21 cellular contexts compared by ENCODE assay signal in the genomic region with DNA sequence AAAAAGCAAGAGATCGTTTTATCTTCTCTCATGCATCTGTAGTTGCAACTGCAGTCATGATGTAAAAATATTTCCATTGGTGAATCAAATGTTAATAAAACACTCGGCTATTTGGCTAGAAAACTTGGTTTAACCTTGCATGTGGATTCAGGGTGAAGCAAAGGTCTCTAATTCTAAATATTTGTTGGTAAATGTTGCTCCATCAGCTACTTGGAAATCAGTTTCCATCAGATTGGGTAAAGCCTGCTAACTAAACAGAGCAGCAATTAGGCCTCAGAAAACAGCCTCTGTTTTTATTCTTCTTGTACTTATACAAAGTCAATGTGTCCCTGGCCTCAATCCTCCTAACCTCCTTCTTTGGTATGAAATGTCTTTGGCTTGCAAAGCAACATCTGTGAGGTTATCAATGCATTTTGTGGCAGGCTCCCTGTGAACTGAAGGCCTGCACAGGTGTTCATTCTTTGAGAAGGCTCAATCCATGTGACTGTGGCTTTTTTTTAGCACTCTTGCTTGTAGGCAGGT.
A peak's percentile ranks its signal among the peaks of the same experiment; 100 is the strongest.
DNase-seq lines count a peak whose midpoint lies in the region; ATAC-seq and TF ChIP-seq lines count a peak whose summit lies in the region.
"Had no signal": no experiment of that assay in that cellular context is flagged by ENCODE, and none has a peak within 500 bp of the region (broad histone marks: within the 10 kb centered on the region; RNA-seq: fewer than 3 reads in every experiment).

No MANE protein-coding gene starts in this region.

- no peak overlapping the region for H3K4me3 Mint-ChIP-seq in progenitor cell of endocrine pancreas (ENCODE audit: low read depth)
- H3K4me3 Mint-ChIP-seq: CD4-positive, CD25-positive, alpha-beta regulatory T cell; GM23338 had no signal

- intact Hi-C loops in body of pancreas (cut with DNase I), result no loop called here

- H3K27me3 ChIP-seq in body of pancreas (no peaks in the 10 kb centered on the region), liver (ENCODE audit: control insufficient read depth in 4 of 4, insufficient read depth in 4 of 4, low read length in 3 of 4) (no peaks in the 10 kb centered on the region), osteoblast (ENCODE audit: insufficient read depth, low read length) (no peaks in the 10 kb centered on the region)
- H3K27me3 ChIP-seq: BLaER1, SJSA1 had no signal

- H3K4me2 ChIP-seq in osteoblast (ENCODE audit: insufficient read depth, low read length), result no peak overlapping the region
- H3K4me2 ChIP-seq: BLaER1, GM23338, PC-9 had no signal

- no peak overlapping the region for H3K9ac ChIP-seq in liver (ENCODE audit: low read depth in 1 of 2, low read length in 2 of 2)
- H3K9ac ChIP-seq: BLaER1 had no signal

- H3K27ac Mint-ChIP-seq in progenitor cell of endocrine pancreas, result peak overlapping the region; percentile 79
- H3K27ac Mint-ChIP-seq: CD4-positive, CD25-positive, alpha-beta regulatory T cell; GM23338 had no signal

- H3K27me3 Mint-ChIP-seq in progenitor cell of endocrine pancreas, result no peaks in the 10 kb centered on the region
- H3K27me3 Mint-ChIP-seq: CD4-positive, CD25-positive, alpha-beta regulatory T cell had no signal

- 21 to 25% methylated on average over 2 of the region's 2 CpGs for WGBS in body of pancreas, 2 donors
- WGBS in liver, result 30% methylated on average over 2 of the region's 2 CpGs

- TF ChIP-seq CTCF in body of pancreas (IDR thresholded peaks at IDR 0.05), result no peak
- no peak for TF ChIP-seq CTCF in liver (IDR thresholded peaks at IDR 0.05; ENCODE audit: low read depth, low read length, missing input control)
- no peak for TF ChIP-seq CTCF in progenitor cell of endocrine pancreas (IDR thresholded peaks at IDR 0.05; ENCODE audit: unreplicated experiment)
- TF ChIP-seq CTCF in osteoblast (IDR thresholded peaks at IDR 0.05; ENCODE audit: extremely low read depth, low read depth, low read length), result no peak

- H3K4me1 Mint-ChIP-seq in progenitor cell of endocrine pancreas (ENCODE audit: low read depth), result peaks cover 46% of the 10 kb centered on the region
- H3K4me1 Mint-ChIP-seq: CD4-positive, CD25-positive, alpha-beta regulatory T cell had no signal

- no peaks in the 10 kb centered on the region for H3K9me3 ChIP-seq in body of pancreas
- H3K9me3 ChIP-seq in liver (ENCODE audit: control insufficient read depth in 4 of 4, low read length in 3 of 4), result no peaks in the 10 kb centered on the region
- H3K9me3 ChIP-seq in osteoblast (ENCODE audit: low read depth, low read length), result peaks cover 2% of the 10 kb centered on the region
- H3K9me3 ChIP-seq: BLaER1, SJSA1 had no signal

- peaks cover 62% of the 10 kb centered on the region for H3K4me1 ChIP-seq in body of pancreas
- peaks cover 3 to 66% (median 53%) of the 10 kb centered on the region in 4 donors for H3K4me1 ChIP-seq in liver (ENCODE audit: control insufficient read depth in 4 of 4, insufficient read depth in 4 of 4, low read length in 3 of 4)
- no peaks in the 10 kb centered on the region for H3K4me1 ChIP-seq in osteoblast (ENCODE audit: insufficient read depth, low read length)
- H3K4me1 ChIP-seq: SJSA1 had no signal

- H3K27ac ChIP-seq in body of pancreas (peak overlapping the region; percentile 64 to 95 (median 83)), liver (ENCODE audit: low read depth in 1 of 2, low read length in 2 of 2) (peak overlapping the region; percentile 79 to 88), osteoblast (ENCODE audit: low read depth, low read length) (no peak overlapping the region)
- H3K27ac ChIP-seq: BLaER1, PC-9, SJSA1 had no signal

- H3K4me3 ChIP-seq in body of pancreas, result no peak overlapping the region
- no peak overlapping the region for H3K4me3 ChIP-seq in liver (ENCODE audit: low read depth in 1 of 3, low read length in 3 of 3)
- H3K4me3 ChIP-seq in osteoblast (ENCODE audit: insufficient read depth, low read length), result no peak overlapping the region
- H3K4me3 ChIP-seq: BLaER1, GM23338, K562, PC-9, SJSA1 had no signal

- H2AFZ ChIP-seq in osteoblast (ENCODE audit: low read length), result no peak overlapping the region
- H2AFZ ChIP-seq: GM23338, PC-9 had no signal

- peak; percentile 66 to 72 for TF ChIP-seq RAD21 in liver (IDR thresholded peaks at IDR 0.05)

- peaks cover 2% of the 10 kb centered on the region for H3K9me3 Mint-ChIP-seq in progenitor cell of endocrine pancreas (ENCODE audit: low read depth)
- H3K9me3 Mint-ChIP-seq: GM23338 had no signal

- H3K79me2 ChIP-seq in osteoblast (ENCODE audit: insufficient read depth, low read length), result no peaks in the 10 kb centered on the region

- no peaks in the 10 kb centered on the region for H3K36me3 ChIP-seq in body of pancreas (replicated peaks in 1 of 2; ENCODE audit: insufficient read depth in 1 of 2, low read depth in 2 of 2)
- no peaks in the 10 kb centered on the region for H3K36me3 ChIP-seq in liver (ENCODE audit: control insufficient read depth in 4 of 4, insufficient read depth in 3 of 4, low read depth in 1 of 4, low read length in 3 of 4)
- H3K36me3 ChIP-seq in osteoblast (ENCODE audit: insufficient read depth, low read length), result no peaks in the 10 kb centered on the region
- H3K36me3 ChIP-seq: BLaER1, SJSA1 had no signal

- peak; percentile 33 for DNase-seq in NCI-H510A treated with DMSO at 0.1 percent for 48 hours (lab: John Stamatoyannopoulos, UW)
- no peak for DNase-seq in NCI-H510A (lab: John Stamatoyannopoulos, UW)
- DNase-seq in body of pancreas, result peak in 2 of 4 donors; percentile 16 to 33
- no peak for DNase-seq in progenitor cell of endocrine pancreas (ENCODE audit: low spot score, unreplicated experiment)
- no peak for DNase-seq in HUDEP-2 (lab: John Stamatoyannopoulos, UW; ENCODE audit: unreplicated experiment in 76 of 76)
- no peak for DNase-seq in osteoblast (ENCODE audit: insufficient read length, low spot score, missing footprints)
- DNase-seq: CD4-positive, CD25-positive, alpha-beta regulatory T cell; HCEC 1CT; Kasumi-1; NCI-H1694; NCI-H2029 treated with DMSO at 0.1 percent for 48 hours; NCI-H2171; NCI-H226; PC-9; Right ventricle myocardium superior had no signal

- TF ChIP-seq POLR2A in body of pancreas (IDR thresholded peaks at IDR 0.05), result no peak

- ATAC-seq in body of pancreas (peak; percentile 8), HG02642 (IDR thresholded peaks at IDR 0.05; ENCODE audit: poor library complexity, unreplicated experiment) (no peak)
- ATAC-seq: GM23338, K562 had no signal

- no peaks in the 10 kb centered on the region for H4K20me1 ChIP-seq in osteoblast (ENCODE audit: insufficient read depth, low read length)
- H4K20me1 ChIP-seq: BLaER1 had no signal

- H3K36me3 Mint-ChIP-seq in progenitor cell of endocrine pancreas (ENCODE audit: insufficient read depth), result no peaks in the 10 kb centered on the region
- H3K36me3 Mint-ChIP-seq: CD4-positive, CD25-positive, alpha-beta regulatory T cell had no signal

TF ChIP-seq in liver, 16 proteins besides CTCF, POLR2A, EP300 and RAD21 (continues in another document):
- peak; percentile 97 for TF ChIP-seq SP1 (IDR thresholded peaks at IDR 0.05)
- peak; percentile 96 to 98 for TF ChIP-seq RXRA (IDR thresholded peaks at IDR 0.05)
- TF ChIP-seq TAF1 (conservative IDR thresholded peaks at IDR 0.05), result peak; percentile 53
- TF ChIP-seq REST (IDR thresholded peaks at IDR 0.05), result peak; percentile 57
- TF ChIP-seq GABPA (IDR thresholded peaks at IDR 0.05 in 1 of 2, conservative IDR thresholded peaks at IDR 0.05 in 1 of 2), result no peak
- TF ChIP-seq, protein P1, sequence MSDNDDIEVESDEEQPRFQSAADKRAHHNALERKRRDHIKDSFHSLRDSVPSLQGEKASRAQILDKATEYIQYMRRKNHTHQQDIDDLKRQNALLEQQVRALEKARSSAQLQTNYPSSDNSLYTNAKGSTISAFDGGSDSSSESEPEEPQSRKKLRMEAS (IDR thresholded peaks at IDR 0.05), result peak; percentile 81
- peak; percentile 86 for TF ChIP-seq ZBTB33 (IDR thresholded peaks at IDR 0.05)
- TF ChIP-seq HNF4A (conservative IDR thresholded peaks at IDR 0.05), result peak; percentile 89 to 90
- TF ChIP-seq NR2F2 (IDR thresholded peaks at IDR 0.05), result peak; percentile 69
- peak; percentile 90 for TF ChIP-seq FOXA2 (IDR thresholded peaks at IDR 0.05)
- peak; percentile 85 for TF ChIP-seq FOXA1 (IDR thresholded peaks at IDR 0.05)
